ENCODE assay signal across 27 cellular contexts in the genomic region with DNA sequence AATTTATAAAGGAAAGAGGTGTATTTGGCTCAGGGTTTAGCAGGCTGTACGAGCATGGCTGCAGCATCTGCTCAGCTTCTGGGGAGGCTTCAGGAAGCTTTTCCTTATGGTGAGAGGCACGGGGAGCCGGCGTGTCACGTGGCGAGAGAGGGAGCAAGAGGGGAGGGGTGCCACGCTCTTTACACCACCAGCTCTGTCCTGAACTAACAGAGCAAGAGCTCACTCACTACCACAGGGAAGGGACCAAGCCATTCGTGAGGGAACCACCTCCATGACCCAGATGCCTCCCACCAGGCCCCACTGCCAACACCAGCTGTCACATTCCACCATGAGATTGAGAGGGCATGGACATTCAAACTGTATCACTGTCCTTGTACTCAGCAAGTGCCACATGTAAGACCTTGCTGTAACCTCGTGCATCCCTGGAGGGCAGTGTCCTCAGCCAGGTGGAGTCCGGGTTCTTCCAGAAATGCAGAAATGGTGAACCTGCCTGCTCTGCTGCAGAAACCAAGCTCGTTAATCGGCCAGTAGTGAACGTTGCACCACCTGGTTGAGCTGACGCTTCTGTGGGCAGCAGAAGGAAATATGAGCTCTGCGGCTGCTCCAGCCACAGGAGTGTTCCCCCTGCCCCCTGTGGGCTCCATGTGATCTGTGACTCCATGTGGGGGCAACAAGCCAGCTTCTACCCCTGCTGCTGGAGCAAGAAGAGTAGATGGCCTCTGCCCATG.
A peak's percentile ranks its signal among the peaks of the same experiment; 100 is the strongest.
DNase-seq lines count a peak whose midpoint lies in the region; ATAC-seq lines count a peak whose summit lies in the region.
"Had no signal": no experiment of that assay in that cellular context is flagged by ENCODE, and none has a peak within 500 bp of the region (broad histone marks: within the 10 kb centered on the region; RNA-seq: fewer than 3 reads in every experiment).

No MANE protein-coding gene starts in this region.

- no CpG with 5 or more reads among the region's 15 CpGs for whole genome bisulfite sequencing in neuronal stem cell (ENCODE audit: extremely low coverage in 2 of 2, insufficient read length in 2 of 2, insufficient replicate concordance in 1 of 2), 2 donors

- no peak for ATAC-seq in stimulated activated naive CD8-positive, alpha-beta T cell treated with anti-CD3 and anti-CD28 coated beads, Interleukin-15, amount 100 ng/mL, for 72 hours
- no peak for ATAC-seq in stimulated activated naive CD8-positive, alpha-beta T cell treated with anti-CD3 and anti-CD28 coated beads, Interleukin-15, Interleukin-2, amounts not matched to agents 100 U/mL and 50 U/mL, for 24 hours
- no peak for ATAC-seq in GM19023 (IDR thresholded peaks at IDR 0.05; ENCODE audit: unreplicated experiment)
- ATAC-seq: sciatic nerve had no signal

- H3K23ac ChIP-seq in neuronal stem cell (ENCODE audit: low read depth, low read length, poor library complexity): no peak overlapping the region

- no peaks in the 10 kb centered on the region for H3K79me1 ChIP-seq in neuronal stem cell (ENCODE audit: low read depth, low read length)

- no peak overlapping the region for H3K27ac ChIP-seq in neuronal stem cell (replicated peaks; ENCODE audit: low read length)
- H3K27ac ChIP-seq: BLaER1 treated with 17β-estradiol and CSF1 and Interleukin-3, amounts not matched to agents 10 nM and 100 nM; brain microvascular endothelial cell; colonic mucosa; neural progenitor cell; SK-N-MC; thyroid gland had no signal

- no peak overlapping the region for H2BK120ac ChIP-seq in neuronal stem cell (ENCODE audit: low read depth, low read length)

- no peak overlapping the region for H3K9ac ChIP-seq in neuronal stem cell (ENCODE audit: low read depth, low read length, poor library complexity)
- H3K9ac ChIP-seq: BLaER1 treated with 17β-estradiol and CSF1 and Interleukin-3, amounts not matched to agents 10 nM and 100 nM; neural progenitor cell had no signal

- H4K8ac ChIP-seq in neuronal stem cell (ENCODE audit: low read depth, low read length): no peak overlapping the region

- peaks cover 0 to 6% of the 10 kb centered on the region in 2 donors for H3K4me1 ChIP-seq in neuronal stem cell (ENCODE audit: control insufficient read depth in 2 of 2, insufficient read depth in 1 of 2, low read depth in 1 of 2, low read length in 2 of 2)
- H3K4me1 ChIP-seq: colonic mucosa, thyroid gland had no signal

- no peak overlapping the region for H3K4me3 ChIP-seq in neuronal stem cell (ENCODE audit: low read length in 2 of 2)
- H3K4me3 ChIP-seq: BLaER1 treated with 17β-estradiol and CSF1 and Interleukin-3, amounts not matched to agents 10 nM and 100 nM; colonic mucosa; neural progenitor cell; SK-N-MC; thyroid gland had no signal

- H4K91ac ChIP-seq in neuronal stem cell (ENCODE audit: low read depth, low read length, poor library complexity): no peak overlapping the region

- H3K36me3 ChIP-seq in neuronal stem cell (replicated peaks in 1 of 2; ENCODE audit: control insufficient read depth in 2 of 2, insufficient read depth in 2 of 2, low read length in 2 of 2): no peaks in the 10 kb centered on the region
- H3K36me3 ChIP-seq: brain microvascular endothelial cell, colonic mucosa, neural progenitor cell, thyroid gland had no signal

- no peak overlapping the region for H3K4me2 ChIP-seq in neuronal stem cell (ENCODE audit: insufficient read depth, low read length, poor library complexity, severe bottlenecking)
- H3K4me2 ChIP-seq: neural progenitor cell had no signal

- H3K27ac Mint-ChIP-seq in stimulated activated naive CD8-positive, alpha-beta T cell treated with anti-CD3 and anti-CD28 coated beads, Interleukin-15, amount 100 ng/mL, for 72 hours: peak overlapping the region; percentile 57 to 92
- H3K27ac Mint-ChIP-seq: neural progenitor cell; stimulated activated naive CD8-positive, alpha-beta T cell treated with anti-CD3 and anti-CD28 coated beads, Interleukin-15, Interleukin-2, amounts not matched to agents 100 ng/mL and 50 ng/mL, for 24 hours; T-helper 1 cell treated with Interleukin-12 subunit alpha and Interleukin-12 subunit beta and Interleukin-4 antibody, amounts not matched to agents 30 μg/mL and 1 μg/mL, for 36 hours had no signal

- peak overlapping the region; percentile 1 for H2BK12ac ChIP-seq in neuronal stem cell (ENCODE audit: low read length)

- H3K18ac ChIP-seq in neuronal stem cell (ENCODE audit: low read length): no peak overlapping the region

- no peak overlapping the region for H3K14ac ChIP-seq in neuronal stem cell (ENCODE audit: low read length)

- H3K27me3 ChIP-seq in neuronal stem cell (ENCODE audit: control insufficient read depth in 3 of 3, insufficient read depth in 3 of 3, low read depth in 1 of 3, low read length in 3 of 3): no peaks in the 10 kb centered on the region
- H3K27me3 ChIP-seq: BLaER1 treated with 17β-estradiol and CSF1 and Interleukin-3, amounts not matched to agents 10 nM and 100 nM; brain microvascular endothelial cell; colonic mucosa; neural progenitor cell; thyroid gland had no signal

- no peak overlapping the region for H3K4ac ChIP-seq in neuronal stem cell (ENCODE audit: low read length)

- H3K27me3 Mint-ChIP-seq in stimulated activated naive CD8-positive, alpha-beta T cell treated with anti-CD3 and anti-CD28 coated beads, Interleukin-15, amount 100 ng/mL, for 72 hours: no peaks in the 10 kb centered on the region
- H3K27me3 Mint-ChIP-seq: activated CD4-positive, alpha-beta memory T cell treated with anti-CD3 and anti-CD28 coated beads, Interleukin-2, amount 10 ng/mL, durations not matched to agents 7 days and 5 days; activated naive CD4-positive, alpha-beta T cell treated with anti-CD3 and anti-CD28 coated beads, Interleukin-2, amount 10 ng/mL, durations not matched to agents 7 days and 5 days; stimulated activated naive CD8-positive, alpha-beta T cell treated with anti-CD3 and anti-CD28 coated beads, Interleukin-15, Interleukin-2, amounts not matched to agents 100 ng/mL and 50 ng/mL, for 24 hours had no signal

- DNase-seq in stimulated activated naive CD8-positive, alpha-beta T cell treated with anti-CD3 and anti-CD28 coated beads, Interleukin-15, amount 100 ng/mL, for 72 hours: no peak
- no peak for DNase-seq in stimulated activated naive CD8-positive, alpha-beta T cell treated with anti-CD3 and anti-CD28 coated beads, Interleukin-15, Interleukin-2, amounts not matched to agents 100 U/mL and 50 U/mL, for 24 hours
- DNase-seq in cerebellar cortex (ENCODE audit: low spot score) (peak; percentile 70), neuronal stem cell (ENCODE audit: low spot score) (no peak), MV-4-11 (lab: John Stamatoyannopoulos, UW) (no peak)
- DNase-seq in stimulated activated CD4-positive, alpha-beta T cell treated with anti-CD3 and anti-CD28 coated beads, Interleukin-2, amount 100 ng/mL, for 48 hours: no peak
- DNase-seq: activated CD4-positive, alpha-beta memory T cell treated with anti-CD3 and anti-CD28 coated beads, Interleukin-2, amount 10 ng/mL, durations not matched to agents 7 days and 5 days; activated CD8-positive, alpha-beta memory T cell treated with anti-CD3 and anti-CD28 coated beads, Interleukin-2, amount 50 U/mL, for 48 hours; activated naive CD4-positive, alpha-beta T cell treated with anti-CD3 and anti-CD28 coated beads, Interleukin-2, amount 10 ng/mL, durations not matched to agents 7 days and 5 days; brain microvascular endothelial cell; Caco-2; colonic mucosa; effector CD8-positive, alpha-beta T cell; head of caudate nucleus; kidney glomerular epithelial cell; NCI-H1092 treated with DMSO at 0.1 percent for 48 hours; NCI-H2029; NCI-H345; NCI-H82; thyroid gland had no signal

- H3K9me3 Mint-ChIP-seq in stimulated activated naive CD8-positive, alpha-beta T cell treated with anti-CD3 and anti-CD28 coated beads, Interleukin-15, amount 100 ng/mL, for 72 hours: no peaks in the 10 kb centered on the region
- H3K9me3 Mint-ChIP-seq: activated CD4-positive, alpha-beta memory T cell treated with anti-CD3 and anti-CD28 coated beads, Interleukin-2, amount 10 ng/mL, durations not matched to agents 7 days and 5 days; activated naive CD4-positive, alpha-beta T cell treated with anti-CD3 and anti-CD28 coated beads, Interleukin-2, amount 10 ng/mL, durations not matched to agents 7 days and 5 days; neural progenitor cell; stimulated activated naive CD8-positive, alpha-beta T cell treated with anti-CD3 and anti-CD28 coated beads, Interleukin-15, Interleukin-2, amounts not matched to agents 100 ng/mL and 50 ng/mL, for 24 hours; T-helper 1 cell treated with Interleukin-12 subunit alpha and Interleukin-12 subunit beta and Interleukin-4 antibody, amounts not matched to agents 30 μg/mL and 1 μg/mL, for 36 hours had no signal

- H3K4me3 Mint-ChIP-seq in stimulated activated naive CD8-positive, alpha-beta T cell treated with anti-CD3 and anti-CD28 coated beads, Interleukin-15, amount 100 ng/mL, for 72 hours: no peak overlapping the region
- H3K4me3 Mint-ChIP-seq: activated CD4-positive, alpha-beta memory T cell treated with anti-CD3 and anti-CD28 coated beads, Interleukin-2, amount 10 ng/mL, durations not matched to agents 7 days and 5 days; activated naive CD4-positive, alpha-beta T cell treated with anti-CD3 and anti-CD28 coated beads, Interleukin-2, amount 10 ng/mL, durations not matched to agents 7 days and 5 days; neural progenitor cell; stimulated activated naive CD8-positive, alpha-beta T cell treated with anti-CD3 and anti-CD28 coated beads, Interleukin-15, Interleukin-2, amounts not matched to agents 100 ng/mL and 50 ng/mL, for 24 hours; T-helper 1 cell treated with Interleukin-12 subunit alpha and Interleukin-12 subunit beta and Interleukin-4 antibody, amounts not matched to agents 30 μg/mL and 1 μg/mL, for 36 hours had no signal

- no peaks in the 10 kb centered on the region for H3K9me3 ChIP-seq in neuronal stem cell (replicated peaks in 1 of 2; ENCODE audit: control insufficient read depth in 2 of 2, insufficient read depth in 1 of 2, low read depth in 1 of 2, low read length in 2 of 2)
- H3K9me3 ChIP-seq: BLaER1 treated with 17β-estradiol and CSF1 and Interleukin-3, amounts not matched to agents 10 nM and 100 nM; Caco-2; colonic mucosa; thyroid gland had no signal

- H2AK5ac ChIP-seq in neuronal stem cell (ENCODE audit: low read depth, low read length): peak overlapping the region; percentile 40

- no peak overlapping the region for H2AFZ ChIP-seq in neuronal stem cell (ENCODE audit: low read length)
- H2AFZ ChIP-seq: neural progenitor cell had no signal

- H3K4me1 Mint-ChIP-seq in stimulated activated naive CD8-positive, alpha-beta T cell treated with anti-CD3 and anti-CD28 coated beads, Interleukin-15, amount 100 ng/mL, for 72 hours: peaks cover 9% of the 10 kb centered on the region
- H3K4me1 Mint-ChIP-seq: neural progenitor cell had no signal

- no peak overlapping the region for H2BK5ac ChIP-seq in neuronal stem cell (ENCODE audit: low read length)

- H2BK15ac ChIP-seq in neuronal stem cell (ENCODE audit: low read length): no peak overlapping the region
